Comparison of ENCODE assay signal across 10 cellular contexts in genomic region chr16:87570938-87571867, GRCh38. TPM values are rescaled to one million over a fixed set of nuclear protein-coding genes. Genes with fewer than 3 reads are reported as not detected.
DNase-seq lines count a peak whose midpoint lies in the region; ATAC-seq and TF ChIP-seq lines count a peak whose summit lies in the region.
"Had no signal": no experiment of that assay in that cellular context is flagged by ENCODE, and none has a peak within 500 bp of the region (broad histone marks: within the 10 kb centered on the region; RNA-seq: fewer than 3 reads in every experiment).

No MANE protein-coding gene starts in this region.

- H3K9me3 Mint-ChIP-seq in activated CD8-positive, alpha-beta T cell treated with anti-CD3 and anti-CD28 coated beads, Interleukin-2, amount 10 ng/mL, durations not matched to agents 7 days and 5 days (ENCODE audit: insufficient read depth) = no peaks in the 10 kb centered on the region
- H3K9me3 Mint-ChIP-seq in activated T-helper 2 cell treated with anti-CD3 and anti-CD28 coated beads, Interferon-gamma antibody, Interleukin-2, Interleukin-4, amounts not matched to agents 10 μg/mL and 5 μg/mL and 100 μg/mL, durations not matched to agents 14 hours and 24 hours and 36 hours = no peaks in the 10 kb centered on the region

- no peaks in the 10 kb centered on the region for H3K4me1 Mint-ChIP-seq in activated CD8-positive, alpha-beta T cell treated with anti-CD3 and anti-CD28 coated beads, Interleukin-2, amount 10 ng/mL, durations not matched to agents 7 days and 5 days (ENCODE audit: low read depth)
- H3K4me1 Mint-ChIP-seq in activated T-helper 2 cell treated with anti-CD3 and anti-CD28 coated beads, Interferon-gamma antibody, Interleukin-2, Interleukin-4, amounts not matched to agents 10 μg/mL and 5 μg/mL and 100 μg/mL, durations not matched to agents 14 hours and 24 hours and 36 hours (ENCODE audit: low read depth) = no peaks in the 10 kb centered on the region

- TF ChIP-seq POLR2A in suprapubic skin (IDR thresholded peaks at IDR 0.05) = no peak

- CTCF ChIA-PET in BJ (lab: Yijun Ruan, JAX) = interaction anchor here (0.6 to 4.1 kb wide), 19 partner anchors 8 to 528 kb away, joined by 3 to 23 read pairs (median 3); partner anchors contain the start of gene KLHDC4
- CTCF ChIA-PET in HEK293T (lab: Yijun Ruan, JAX) = interaction anchor here (0.7 to 2.1 kb wide), 24 partner anchors 10 to 254 kb away, joined by 3 to 22 read pairs (median 3); partner anchors contain the start of genes C16orf95 and JPH3
- CTCF ChIA-PET in activated CD8-positive, alpha-beta T cell treated with anti-CD3 and anti-CD28 coated beads, Interleukin-2, amount 10 ng/mL, durations not matched to agents 7 days and 5 days (lab: Charles Lee) = interaction anchor here (1.1 to 1.4 kb wide), 3 partner anchors 65 to 177 kb away, joined by 3 to 4 read pairs (median 4); no protein-coding TSS in a partner anchor

- H3K27me3 ChIP-seq in BJ (ENCODE audit: control insufficient read depth, insufficient read depth, low read length) (peaks cover 2% of the 10 kb centered on the region; the same call in 1 of the 2 replicates), iPS-15b (ENCODE audit: control insufficient read depth, insufficient read depth, low read length) (no peaks in the 10 kb centered on the region), suprapubic skin (no peaks in the 10 kb centered on the region)

- peak overlapping the region; percentile 12 for H3K9ac ChIP-seq in iPS-15b (ENCODE audit: low read depth, low read length)

- no peak overlapping the region for H3K4me3 Mint-ChIP-seq in activated CD8-positive, alpha-beta T cell treated with anti-CD3 and anti-CD28 coated beads, Interleukin-2, amount 10 ng/mL, durations not matched to agents 7 days and 5 days
- H3K4me3 Mint-ChIP-seq in activated T-helper 2 cell treated with anti-CD3 and anti-CD28 coated beads, Interferon-gamma antibody, Interleukin-2, Interleukin-4, amounts not matched to agents 10 μg/mL and 5 μg/mL and 100 μg/mL, durations not matched to agents 14 hours and 24 hours and 36 hours (ENCODE audit: low read depth) = no peak overlapping the region
- H3K4me3 Mint-ChIP-seq: stimulated activated naive B cell treated with anti-CD40 and anti-IgM and Interleukin-4, amounts not matched to agents 10 μg/mL and 1 μg/mL and 100 μg/mL, for 72 hours had no signal

- H3K9me3 ChIP-seq in iPS-15b (ENCODE audit: control insufficient read depth, insufficient read depth, low read length) (no peaks in the 10 kb centered on the region), suprapubic skin (no peaks in the 10 kb centered on the region)

- TF ChIP-seq CTCF in BJ (IDR thresholded peaks at IDR 0.05; ENCODE audit: insufficient read depth, low read depth, low read length) (peak; percentile 62), suprapubic skin (IDR thresholded peaks at IDR 0.05) (peak; percentile 11 to 38)

- no peak for DNase-seq in BJ (ENCODE audit: low read depth)
- DNase-seq in HEK293T (ENCODE audit: extremely low spot score) = peak; percentile 69
- DNase-seq in activated CD8-positive, alpha-beta T cell treated with anti-CD3 and anti-CD28 coated beads, Interleukin-2, amount 10 ng/mL, durations not matched to agents 7 days and 5 days = peak; percentile 28
- no peak for DNase-seq in suprapubic skin (ENCODE audit: low spot score in 2 of 2)
- DNase-seq in activated T-helper 2 cell treated with anti-CD3 and anti-CD28 coated beads, Interferon-gamma antibody, Interleukin-2, Interleukin-4, amounts not matched to agents 10 μg/mL and 5 μg/mL and 100 μg/mL, durations not matched to agents 14 hours and 24 hours and 36 hours (ENCODE audit: low spot score) = no peak
- DNase-seq: stimulated activated naive B cell treated with anti-CD40 and anti-IgM and Interleukin-4, amounts not matched to agents 10 μg/mL and 1 μg/mL and 100 μg/mL, for 72 hours had no signal

- WGBS in suprapubic skin = 43% methylated on average over 23 of the region's 24 CpGs

- H3K27ac Mint-ChIP-seq in activated CD8-positive, alpha-beta T cell treated with anti-CD3 and anti-CD28 coated beads, Interleukin-2, amount 10 ng/mL, durations not matched to agents 7 days and 5 days = no peak overlapping the region
- H3K27ac Mint-ChIP-seq in activated T-helper 2 cell treated with anti-CD3 and anti-CD28 coated beads, Interferon-gamma antibody, Interleukin-2, Interleukin-4, amounts not matched to agents 10 μg/mL and 5 μg/mL and 100 μg/mL, durations not matched to agents 14 hours and 24 hours and 36 hours = no peak overlapping the region
- H3K27ac Mint-ChIP-seq: stimulated activated naive B cell treated with anti-CD40 and anti-IgM and Interleukin-4, amounts not matched to agents 10 μg/mL and 1 μg/mL and 100 μg/mL, for 72 hours had no signal

- no peak overlapping the region for H3K27ac ChIP-seq in suprapubic skin
- H3K27ac ChIP-seq: epithelial cell of prostate had no signal

- H3K4me3 ChIP-seq in BJ (ENCODE audit: low read depth, low read length) = no peak overlapping the region
- no peak overlapping the region for H3K4me3 ChIP-seq in iPS-15b (ENCODE audit: low read depth, low read length)
- no peak overlapping the region for H3K4me3 ChIP-seq in suprapubic skin

- H3K36me3 Mint-ChIP-seq in activated CD8-positive, alpha-beta T cell treated with anti-CD3 and anti-CD28 coated beads, Interleukin-2, amount 10 ng/mL, durations not matched to agents 7 days and 5 days (ENCODE audit: low read depth) = no peaks in the 10 kb centered on the region
- no peaks in the 10 kb centered on the region for H3K36me3 Mint-ChIP-seq in activated T-helper 2 cell treated with anti-CD3 and anti-CD28 coated beads, Interferon-gamma antibody, Interleukin-2, Interleukin-4, amounts not matched to agents 10 μg/mL and 5 μg/mL and 100 μg/mL, durations not matched to agents 14 hours and 24 hours and 36 hours (ENCODE audit: low read depth)
- H3K36me3 Mint-ChIP-seq: stimulated activated naive B cell treated with anti-CD40 and anti-IgM and Interleukin-4, amounts not matched to agents 10 μg/mL and 1 μg/mL and 100 μg/mL, for 72 hours had no signal

- TF ChIP-seq EP300 in suprapubic skin (IDR thresholded peaks at IDR 0.05) = no peak

- intact Hi-C loops in activated T-helper 2 cell treated with anti-CD3 and anti-CD28 coated beads, Interferon-gamma antibody, Interleukin-2, Interleukin-4, amounts not matched to agents 10 μg/mL and 5 μg/mL and 100 μg/mL, durations not matched to agents 14 hours and 24 hours and 36 hours (cut with micrococcal nuclease) = no loop called here

- POLR2A ChIA-PET in BJ (lab: Charles Lee) = no interaction called here
- POLR2A ChIA-PET in HEK293T (lab: Yijun Ruan, JAX) = interaction anchor here (0.6 to 2.1 kb wide), 6 partner anchors 11 to 254 kb away, joined by 3 to 7 read pairs (median 3); partner anchors contain the start of genes C16orf95 and FBXO31
- POLR2A ChIA-PET in activated CD8-positive, alpha-beta T cell treated with anti-CD3 and anti-CD28 coated beads, Interleukin-2, amount 10 ng/mL, durations not matched to agents 7 days and 5 days (lab: Charles Lee) = no interaction called here

- peaks cover 3% of the 10 kb centered on the region for H3K27me3 Mint-ChIP-seq in activated CD8-positive, alpha-beta T cell treated with anti-CD3 and anti-CD28 coated beads, Interleukin-2, amount 10 ng/mL, durations not matched to agents 7 days and 5 days (ENCODE audit: low read depth)
- H3K27me3 Mint-ChIP-seq in activated T-helper 2 cell treated with anti-CD3 and anti-CD28 coated beads, Interferon-gamma antibody, Interleukin-2, Interleukin-4, amounts not matched to agents 10 μg/mL and 5 μg/mL and 100 μg/mL, durations not matched to agents 14 hours and 24 hours and 36 hours (ENCODE audit: low read depth) = peaks cover 2% of the 10 kb centered on the region

- peaks cover 11% of the 10 kb centered on the region for H3K4me1 ChIP-seq in iPS-15b (ENCODE audit: control insufficient read depth, insufficient read depth, low read length)
- H3K4me1 ChIP-seq in suprapubic skin = peaks cover 5% of the 10 kb centered on the region

- no peak for ATAC-seq in activated CD8-positive, alpha-beta T cell treated with anti-CD3 and anti-CD28 coated beads, Interleukin-2, amount 10 ng/mL, durations not matched to agents 7 days and 5 days
- ATAC-seq in GM19463 (IDR thresholded peaks at IDR 0.05; ENCODE audit: unreplicated experiment) (no peak), HG02884 (IDR thresholded peaks at IDR 0.05; ENCODE audit: unreplicated experiment) (no peak)

- H3K36me3 ChIP-seq in BJ (ENCODE audit: control insufficient read depth, insufficient read depth, low read length) (no peaks in the 10 kb centered on the region), iPS-15b (ENCODE audit: control insufficient read depth, insufficient read depth, low read length) (no peaks in the 10 kb centered on the region), suprapubic skin (no peaks in the 10 kb centered on the region)

TF ChIP-seq in HEK293T, 16 proteins besides CTCF, POLR2A, EP300 and RAD21:
- TF ChIP-seq ELF4 (IDR thresholded peaks at IDR 0.05) (no peak), TARDBP (IDR thresholded peaks at IDR 0.05) (no peak), SUZ12 (IDR thresholded peaks at IDR 0.05) (no peak), HDGF (IDR thresholded peaks at IDR 0.05; ENCODE audit: borderline replicate concordance) (no peak), L3MBTL2 (conservative IDR thresholded peaks at IDR 0.05) (no peak), SP1 (IDR thresholded peaks at IDR 0.05) (no peak), FOXM1 (IDR thresholded peaks at IDR 0.05; ENCODE audit: borderline replicate concordance) (no peak), NFRKB (IDR thresholded peaks at IDR 0.05) (no peak)

RNA-seq across cellular contexts. Expression of gene JPH3, which starts 31.1 kb away (rescaled TPM):
- polyA plus RNA-seq in BJ (2011; rRNA removed) = not detected in 2 replicates
- polyA minus RNA-seq in BJ (2011; rRNA and poly(A)+ RNA removed) = not detected in 2 replicates
- not detected for total RNA-seq in activated CD8-positive, alpha-beta T cell treated with anti-CD3 and anti-CD28 coated beads, Interleukin-2, amount 10 ng/mL, durations not matched to agents 7 days and 5 days
- not detected for total RNA-seq in suprapubic skin
- 0.11 and 0.16 TPM in 2 replicates for total RNA-seq in activated T-helper 2 cell treated with anti-CD3 and anti-CD28 coated beads, Interferon-gamma antibody, Interleukin-2, Interleukin-4, amounts not matched to agents 10 μg/mL and 5 μg/mL and 100 μg/mL, durations not matched to agents 14 hours and 24 hours and 36 hours

Comparison
In these comparisons a context has a peak if more than half of its experiments do, and no peak if none do; other contexts are left out.
1. DNase-seq: peak in HEK293T (single experiment) and activated CD8-positive, alpha-beta T cell treated with anti-CD3 and anti-CD28 coated beads, Interleukin-2, amount 10 ng/mL, durations not matched to agents 7 days and 5 days (single experiment); none in BJ (single experiment), suprapubic skin (0 of 2) and activated T-helper 2 cell treated with anti-CD3 and anti-CD28 coated beads, Interferon-gamma antibody, Interleukin-2, Interleukin-4, amounts not matched to agents 10 μg/mL and 5 μg/mL and 100 μg/mL, durations not matched to agents 14 hours and 24 hours and 36 hours (single experiment).